Comparison of ENCODE assay signal across 8 cellular contexts in the genomic region with DNA sequence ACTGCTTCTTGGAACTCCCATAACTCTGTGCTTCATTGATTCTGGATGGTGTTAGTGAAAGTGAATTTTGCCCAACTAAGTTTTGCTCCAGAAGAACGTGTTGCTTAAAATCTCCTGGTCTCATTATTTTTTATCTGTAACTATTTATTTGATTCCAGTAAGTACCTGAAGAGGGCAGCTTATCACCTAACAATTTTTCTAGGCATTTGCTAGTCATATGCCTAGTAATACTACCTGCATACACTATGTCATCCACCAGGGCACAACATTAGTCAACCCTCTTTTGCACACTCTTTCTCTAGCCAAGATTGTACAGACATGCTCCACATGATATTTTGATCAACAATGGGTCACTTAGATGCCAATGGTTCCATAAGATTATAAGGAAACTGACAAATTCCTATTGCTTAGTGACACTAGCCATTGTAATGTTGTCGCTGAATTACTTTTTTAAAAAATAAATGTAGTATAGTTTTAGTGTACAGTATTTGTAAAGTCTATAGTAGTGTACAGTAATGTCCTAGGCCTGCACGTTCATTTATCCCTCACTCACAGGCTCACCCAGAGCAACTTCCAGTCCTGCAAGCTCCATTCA.
DNase-seq lines count a peak whose midpoint lies in the region; ATAC-seq and TF ChIP-seq lines count a peak whose summit lies in the region.

No MANE protein-coding gene starts in this region.

- DNase-seq in Jurkat, Clone E6-1 (ENCODE audit: low read depth, low spot score): peak; percentile 51
- peak; percentile 70 for DNase-seq in amniotic epithelial cell (ENCODE audit: low read depth)
- peak; percentile 44 for DNase-seq in renal cortical epithelial cell (ENCODE audit: low read depth)
- no peak for DNase-seq in CD14-positive monocyte (ENCODE audit: low spot score)
- no peak for DNase-seq in posterior vena cava (ENCODE audit: low spot score)
- no peak for DNase-seq in thyroid gland

- no peak overlapping the region for H3K27ac Mint-ChIP-seq in CD14-positive monocyte

- no peaks in the 10 kb centered on the region for H3K9me3 Mint-ChIP-seq in CD14-positive monocyte

- TF ChIP-seq POLR2A in thyroid gland (IDR thresholded peaks at IDR 0.05): no peak

- no peaks in the 10 kb centered on the region for H3K27me3 ChIP-seq in thyroid gland

- WGBS in thyroid gland, 2 donors: 63 to 68% methylated on average over 3 of the region's 3 CpGs

- H3K4me3 Mint-ChIP-seq in CD14-positive monocyte: no peak overlapping the region

- no peaks in the 10 kb centered on the region for H3K9me3 ChIP-seq in thyroid gland

- no peaks in the 10 kb centered on the region for H3K36me3 Mint-ChIP-seq in CD14-positive monocyte

- H3K4me3 ChIP-seq in Jurkat, Clone E6-1 (ENCODE audit: low read length): no peak overlapping the region
- no peak overlapping the region for H3K4me3 ChIP-seq in thyroid gland (replicated peaks in 1 of 3)

- no peaks in the 10 kb centered on the region for H3K4me1 ChIP-seq in thyroid gland

- H3K27ac ChIP-seq in thyroid gland: no peak overlapping the region

- intact Hi-C loops in CD14-positive monocyte (cut with micrococcal nuclease) (no loop called here), posterior vena cava (cut with DNase I) (no loop called here), thyroid gland (cut with DNase I) (no loop called here)

- TF ChIP-seq CTCF in GM12873 (IDR thresholded peaks at IDR 0.05; ENCODE audit: insufficient read depth, low read depth, low read length, missing control alignments): peak; percentile 39
- TF ChIP-seq CTCF in CD14-positive monocyte (IDR thresholded peaks at IDR 0.05): no peak
- TF ChIP-seq CTCF in thyroid gland (IDR thresholded peaks at IDR 0.05): peak in 2 of 6 experiments; percentile 8 to 27

- no peaks in the 10 kb centered on the region for H3K36me3 ChIP-seq in thyroid gland

- peak; percentile 95 for ATAC-seq in GM21786 (IDR thresholded peaks at IDR 0.05; ENCODE audit: unreplicated experiment)

- H3K4me1 Mint-ChIP-seq in CD14-positive monocyte: no peaks in the 10 kb centered on the region

- H3K27me3 Mint-ChIP-seq in CD14-positive monocyte (ENCODE audit: low read depth in 3 of 3): peaks cover 0 to 3% (median 0%) of the 10 kb centered on the region in 3 donors

Comparison
In these comparisons a context has a peak if more than half of its experiments do, and no peak if none do; other contexts are left out.
1. DNase-seq: peak in Jurkat, Clone E6-1 (single experiment), amniotic epithelial cell (single experiment) and renal cortical epithelial cell (single experiment); none in CD14-positive monocyte (single experiment), posterior vena cava (single experiment) and thyroid gland (0 of 2).